8 cellular contexts compared by ENCODE assay signal in the genomic region with DNA sequence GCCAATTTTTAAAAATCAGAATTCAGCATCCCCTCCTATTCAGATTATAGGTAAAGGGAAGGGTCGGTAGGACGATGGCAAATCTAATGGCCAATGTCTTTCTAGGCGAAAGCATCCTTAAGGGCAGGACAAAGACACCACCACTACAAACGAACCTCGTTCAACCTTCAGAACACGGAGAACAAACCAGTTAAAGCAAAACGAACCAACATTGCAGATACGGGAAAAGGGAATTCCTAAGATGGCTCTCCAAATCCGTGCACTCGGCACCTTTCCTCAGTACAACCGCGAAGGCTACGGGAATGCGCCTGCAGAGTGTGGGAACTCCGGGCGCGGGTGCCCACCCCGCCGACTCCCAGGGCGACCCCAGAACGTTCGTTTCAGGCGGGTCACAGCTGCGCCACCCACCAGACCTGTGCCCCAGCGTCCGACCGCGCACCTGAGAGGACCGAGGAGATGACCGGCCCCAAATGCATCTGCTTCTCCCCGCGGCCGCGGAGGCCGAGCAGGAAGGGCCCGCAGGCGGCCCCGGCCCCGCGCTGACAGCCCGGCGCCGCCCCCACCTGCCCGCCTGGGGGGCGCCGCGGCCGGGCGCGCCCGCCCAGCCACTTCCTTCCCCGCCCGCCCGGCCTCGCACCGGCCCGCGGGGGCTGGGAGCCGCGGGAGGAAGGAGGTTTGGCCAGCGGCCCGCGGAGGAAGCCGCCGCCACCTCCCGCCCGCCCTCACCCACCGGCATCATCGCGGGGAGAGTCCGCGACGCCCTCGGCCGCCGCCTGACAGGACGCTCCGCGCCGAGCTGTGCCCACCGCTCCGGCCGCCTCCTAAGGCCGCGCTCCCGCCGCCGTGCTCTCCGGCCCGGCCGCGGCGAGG. TPM values are rescaled to one million over a fixed set of nuclear protein-coding genes. Genes with fewer than 3 reads are reported as not detected.
DNase-seq lines count a peak whose midpoint lies in the region; ATAC-seq and TF ChIP-seq lines count a peak whose summit lies in the region.

No MANE protein-coding gene starts in this region.

- peaks cover 19% of the 10 kb centered on the region for H3K36me3 Mint-ChIP-seq in brain

- ATAC-seq in GM18909 (IDR thresholded peaks at IDR 0.05; ENCODE audit: poor library complexity, unreplicated experiment) (peak; percentile 44), HG03066 (IDR thresholded peaks at IDR 0.05; ENCODE audit: low read depth, unreplicated experiment) (peak; percentile 36)

- TF ChIP-seq CTCF in AG10803 (conservative IDR thresholded peaks at IDR 0.05; ENCODE audit: low read length) = no peak
- TF ChIP-seq CTCF in brain (conservative IDR thresholded peaks at IDR 0.05) = no peak

- peak overlapping the region; percentile 91 to 98 (median 93) for H3K4me3 Mint-ChIP-seq in brain

- H3K27me3 Mint-ChIP-seq in brain = peaks cover 49% of the 10 kb centered on the region

- DNase-seq in AG10803 (ENCODE audit: low read depth) (no peak), RPMI8226 (peak; percentile 24), inferior parietal cortex (ENCODE audit: extremely low spot score) (peak; percentile 41), NCI-H187 (lab: John Stamatoyannopoulos, UW) (no peak)
- DNase-seq in stimulated activated CD4-positive, alpha-beta T cell treated with anti-CD3 and anti-CD28 coated beads, Interleukin-1b, Interleukin-23, amount 100 ng/mL, for 48 hours = peak; percentile 8

- H3K9me3 Mint-ChIP-seq in brain = peaks cover 0 to 2% (median 0%) of the 10 kb centered on the region in 5 experiments

- peaks cover 22% of the 10 kb centered on the region for H3K4me1 Mint-ChIP-seq in brain

- H3K4me3 ChIP-seq in AG10803 (ENCODE audit: low read length) = peak overlapping the region; percentile 75

- H3K27ac Mint-ChIP-seq in brain = peak overlapping the region; percentile 19 to 88 (median 83)

RNA-seq across cellular contexts. Expression of a gene that starts 0.6 kb away (rescaled TPM):
- 22.2 TPM for polyA plus RNA-seq in brain (ENCODE audit: insufficient read depth, low read depth, low replicate concordance)

Comparison
In these comparisons a context has a peak if more than half of its experiments do, and no peak if none do; other contexts are left out.
1. DNase-seq: peak in RPMI8226 (single experiment), inferior parietal cortex (single experiment) and stimulated activated CD4-positive, alpha-beta T cell treated with anti-CD3 and anti-CD28 coated beads, Interleukin-1b, Interleukin-23, amount 100 ng/mL, for 48 hours (single experiment); none in AG10803 (single experiment) and NCI-H187 (0 of 2).